ENCODE assay signal across 8 cellular contexts in the genomic region with DNA sequence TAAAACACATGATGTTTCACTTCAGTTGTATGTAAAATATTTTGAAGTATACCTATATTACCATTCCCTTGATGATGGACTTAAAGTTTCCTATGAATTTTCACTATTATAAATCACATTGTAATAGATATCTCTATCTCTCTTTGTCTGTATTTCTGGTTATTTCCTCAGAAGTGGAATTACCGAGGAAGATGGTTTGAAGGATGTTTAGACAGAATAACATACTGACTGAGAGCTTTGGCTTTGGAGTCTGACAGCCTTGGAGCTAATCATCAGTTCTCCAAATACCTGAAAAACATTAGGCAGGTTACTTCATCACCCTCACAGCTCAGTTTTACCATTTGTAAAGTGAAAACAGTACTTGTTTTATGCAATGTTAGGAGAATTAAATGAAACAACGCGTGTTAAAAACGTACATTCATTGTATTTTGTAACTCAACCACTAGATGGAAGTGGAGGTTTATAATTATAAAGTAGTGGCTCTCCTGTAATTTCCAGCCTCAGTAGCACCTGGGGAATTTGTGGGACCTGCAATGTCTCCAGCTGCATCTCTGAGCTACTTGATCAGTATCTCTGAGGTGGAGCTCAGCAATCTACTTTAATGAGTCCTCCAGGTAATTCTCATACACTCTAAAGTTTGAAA. TPM values are rescaled to one million over a fixed set of nuclear protein-coding genes. Genes with fewer than 3 reads are reported as not detected.
A peak's percentile ranks its signal among the peaks of the same experiment; 100 is the strongest.
DNase-seq lines count a peak whose midpoint lies in the region; ATAC-seq and TF ChIP-seq lines count a peak whose summit lies in the region.

No MANE protein-coding gene starts in this region.

- peak; percentile 51 for TF ChIP-seq CTCF in lower lobe of right lung (IDR thresholded peaks at IDR 0.05)

- no peak overlapping the region for H3K4me3 ChIP-seq in lower lobe of right lung

- ATAC-seq in lower lobe of right lung: peak; percentile 58 to 86
- no peak for ATAC-seq in HG03521 (IDR thresholded peaks at IDR 0.05; ENCODE audit: unreplicated experiment)

- POLR2A ChIA-PET in HEK293T (lab: Yijun Ruan, JAX): no interaction called here

- no peaks in the 10 kb centered on the region for H3K9me3 ChIP-seq in lower lobe of right lung

- no peaks in the 10 kb centered on the region for H3K27me3 ChIP-seq in lower lobe of right lung (ENCODE audit: low read depth)

- H3K4me1 ChIP-seq in lower lobe of right lung: peaks cover 4% of the 10 kb centered on the region

- CTCF ChIA-PET in HEK293T (lab: Yijun Ruan, JAX): interaction anchor here (0.6 to 1.5 kb wide), 8 partner anchors 26 to 1060 kb away, joined by 3 to 6 read pairs (median 3); no protein-coding TSS in a partner anchor

- intact Hi-C loops in lower lobe of right lung (cut with DNase I): no loop called here

- DNase-seq in NCI-H2196 (lab: John Stamatoyannopoulos, UW; ENCODE audit: unreplicated experiment) (peak; percentile 5), NCI-H2196 treated with DMSO at 0.1 percent for 48 hours (lab: John Stamatoyannopoulos, UW; ENCODE audit: unreplicated experiment) (no peak), HEK293T (ENCODE audit: extremely low spot score) (peak; percentile 42), NCI-H748 treated with DMSO at 0.1 percent for 48 hours (lab: John Stamatoyannopoulos, UW) (peak; percentile 10), cerebellar cortex (ENCODE audit: low spot score) (peak; percentile 44), lower lobe of right lung (no peak), T1000 (lab: John Stamatoyannopoulos, UW) (no peak)

- H3K27ac ChIP-seq in lower lobe of right lung: no peak overlapping the region

- H3K36me3 ChIP-seq in lower lobe of right lung: no peaks in the 10 kb centered on the region

TF ChIP-seq in HEK293T, 16 proteins besides CTCF, POLR2A, EP300 and RAD21:
- TF ChIP-seq LEF1 (IDR thresholded peaks at IDR 0.05; ENCODE audit: borderline replicate concordance) (no peak), SUZ12 (IDR thresholded peaks at IDR 0.05) (no peak), BHLHE40 (IDR thresholded peaks at IDR 0.05; ENCODE audit: borderline replicate concordance) (no peak), FOXK2 (IDR thresholded peaks at IDR 0.05) (no peak), ARNT (IDR thresholded peaks at IDR 0.05) (no peak), FOXA1 (IDR thresholded peaks at IDR 0.05) (no peak), L3MBTL2 (conservative IDR thresholded peaks at IDR 0.05) (no peak), NFRKB (IDR thresholded peaks at IDR 0.05) (no peak), HDGF (IDR thresholded peaks at IDR 0.05; ENCODE audit: borderline replicate concordance) (no peak), FOXM1 (IDR thresholded peaks at IDR 0.05; ENCODE audit: borderline replicate concordance) (no peak), TARDBP (IDR thresholded peaks at IDR 0.05) (no peak), PKNOX1 (IDR thresholded peaks at IDR 0.05) (no peak), SP1 (IDR thresholded peaks at IDR 0.05) (no peak), CTBP1 (IDR thresholded peaks at IDR 0.05; ENCODE audit: borderline replicate concordance) (no peak), ELF4 (IDR thresholded peaks at IDR 0.05) (no peak), ZNF384 (IDR thresholded peaks at IDR 0.05) (no peak)
TF ChIP-seq in HEK293T: peak in this region for 0.

RNA-seq across cellular contexts. Expression of gene JCHAIN, which starts 14.3 kb away (rescaled TPM):
- 191 TPM for total RNA-seq in lower lobe of right lung

RNA-seq across cellular contexts. Expression of gene ENAM, which starts 23.4 kb away (rescaled TPM):
- 0.12 TPM for total RNA-seq in lower lobe of right lung

RNA-seq across cellular contexts. Expression of gene UTP3, which starts 36.3 kb away (rescaled TPM):
- 28.8 TPM for total RNA-seq in lower lobe of right lung

RNA-seq across cellular contexts. Expression of gene AMBN, which starts 59.9 kb away (rescaled TPM):
- total RNA-seq in lower lobe of right lung: not detected

Comparison
In these comparisons a context has a peak if more than half of its experiments do, and no peak if none do; other contexts are left out.
1. DNase-seq: peak in NCI-H2196 (single experiment), HEK293T (single experiment), NCI-H748 treated with DMSO at 0.1 percent for 48 hours (single experiment) and cerebellar cortex (single experiment); none in NCI-H2196 treated with DMSO at 0.1 percent for 48 hours (single experiment), lower lobe of right lung (single experiment) and T1000 (single experiment).